1 cellular context compared by ENCODE assay signal in genomic region chr1:240073097-240073496, GRCh38.
TF ChIP-seq lines count a peak whose summit lies in the region.

No MANE protein-coding gene starts in this region.

TF ChIP-seq in GM23338, 12 proteins besides CTCF, POLR2A, EP300 and RAD21 (continued from another document):
- TF ChIP-seq ZNF462 (CRISPR knock-in tag; IDR thresholded peaks at IDR 0.05) (no peak), EZH2 (IDR thresholded peaks at IDR 0.05; ENCODE audit: low read depth, unreplicated experiment) (no peak), EZH2phosphoT487 (IDR thresholded peaks at IDR 0.05; ENCODE audit: unreplicated experiment) (no peak), ZNF114 (CRISPR knock-in tag; IDR thresholded peaks at IDR 0.05) (no peak), NANOG (IDR thresholded peaks at IDR 0.05; ENCODE audit: borderline replicate concordance) (no peak), POLR2AphosphoS5 (IDR thresholded peaks at IDR 0.05; ENCODE audit: low read depth) (no peak), ETS1 (IDR thresholded peaks at IDR 0.05) (no peak), ZNF331 (CRISPR knock-in tag; IDR thresholded peaks at IDR 0.05; ENCODE audit: low read depth) (no peak), REST (IDR thresholded peaks at IDR 0.05; ENCODE audit: unreplicated experiment) (no peak)
